In the genomic region with DNA sequence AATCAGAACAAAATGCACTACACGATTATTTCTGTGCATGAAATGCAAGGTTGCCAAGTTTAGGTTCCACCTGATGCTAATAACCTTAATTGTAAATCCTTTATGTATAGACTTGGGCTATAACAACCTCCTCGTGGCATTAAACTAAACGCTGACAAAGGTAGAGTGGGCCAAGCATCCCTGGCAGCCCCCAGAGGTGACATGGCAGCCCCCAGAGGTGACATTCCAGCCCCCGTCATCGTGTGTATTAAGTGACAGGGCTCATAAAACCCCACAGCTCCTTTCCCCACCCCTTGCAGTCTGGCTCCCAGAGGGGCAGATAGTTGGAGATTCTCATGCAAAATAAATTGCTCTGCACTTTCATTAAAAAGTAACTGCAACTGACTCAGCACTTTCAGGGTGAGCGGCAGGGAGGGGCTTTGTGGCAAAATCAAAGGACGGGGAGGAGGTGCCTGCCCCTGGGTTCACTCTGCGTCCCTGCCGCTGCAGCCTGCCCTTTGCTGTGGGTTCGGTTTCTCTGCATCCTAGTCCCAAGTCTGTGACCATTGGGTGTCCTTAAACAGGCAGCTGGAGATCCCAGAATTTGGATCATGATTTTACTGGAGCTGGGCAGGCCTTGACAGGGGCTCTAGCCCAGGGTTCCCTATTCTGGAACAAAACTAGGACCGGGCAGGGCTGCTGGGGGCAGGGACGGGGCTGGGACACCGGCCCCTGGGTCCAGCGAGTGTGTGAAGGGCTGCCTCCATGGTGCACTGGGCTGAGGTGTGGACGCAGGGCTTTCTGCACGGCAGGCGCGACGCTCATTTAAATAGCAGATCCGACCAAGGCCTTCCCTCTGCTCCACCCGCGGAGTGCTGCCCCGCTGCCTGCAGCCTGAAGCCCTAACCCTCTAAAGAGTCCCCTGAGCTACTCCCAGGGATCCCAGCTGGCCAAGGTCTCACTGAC, we compare ENCODE assay signal across 23 cellular contexts.
A peak's percentile ranks its signal among the peaks of the same experiment; 100 is the strongest.
DNase-seq lines count a peak whose midpoint lies in the region; ATAC-seq, FAIRE-seq and TF ChIP-seq lines count a peak whose summit lies in the region.
"Had no signal": no experiment of that assay in that cellular context is flagged by ENCODE, and none has a peak within 500 bp of the region (broad histone marks: within the 10 kb centered on the region; RNA-seq: fewer than 3 reads in every experiment).

No MANE protein-coding gene starts in this region.

- H4K8ac ChIP-seq in H1 (ENCODE audit: extremely low read depth, insufficient read depth, low read length): peak overlapping the region; percentile 60; the same call in 1 of the 2 replicates

- no peaks in the 10 kb centered on the region for H3K9me3 ChIP-seq in H1 (ENCODE audit: insufficient read depth in 2 of 2, low read depth in 1 of 2, low read length in 1 of 2)
- no peaks in the 10 kb centered on the region for H3K9me3 ChIP-seq in right lobe of liver
- H3K9me3 ChIP-seq: tibial nerve had no signal

- no peaks in the 10 kb centered on the region for H3K23me2 ChIP-seq in H1 (ENCODE audit: low read depth, low read length)

- TF ChIP-seq EP300 in H1 (IDR thresholded peaks at IDR 0.05; ENCODE audit: borderline replicate concordance in 1 of 2, low read depth in 2 of 2, low read length in 2 of 2): no peak

- FAIRE-seq in H1 (lab: Jason Lieb, UNC) (no peak), urothelium cell line (lab: Jason Lieb, UNC) (no peak)
- FAIRE-seq: GM12878 had no signal

- peak overlapping the region in 1 of 4 experiments; percentile 22; a peak in 2 of 8 replicates for H3K4me3 ChIP-seq in H1 (ENCODE audit: extremely low read depth in 1 of 4, insufficient read depth in 2 of 4, low read depth in 3 of 4, low read length in 4 of 4)
- no peak overlapping the region for H3K4me3 ChIP-seq in right lobe of liver
- H3K4me3 ChIP-seq: GM12878, tibial nerve had no signal

- peak overlapping the region; percentile 66; the same call in 1 of the 2 replicates for H2BK20ac ChIP-seq in H1 (ENCODE audit: low read length)

- peak overlapping the region; percentile 83 for H3K4ac ChIP-seq in H1 (replicated peaks; ENCODE audit: insufficient read length, low read depth, low read length)

- H4K20me1 ChIP-seq in H1 (replicated peaks in 1 of 2; ENCODE audit: control insufficient read depth in 1 of 2, insufficient read depth in 2 of 2, low read length in 2 of 2): no peaks in the 10 kb centered on the region

- no peaks in the 10 kb centered on the region for H3K4me1 Mint-ChIP-seq in activated T-cell treated with anti-CD3 and anti-CD28 coated beads, Interleukin-2, amount 50 U/mL, for 4 hours (ENCODE audit: low read depth)
- peaks cover 0 to 7% of the 10 kb centered on the region in 2 donors for H3K4me1 Mint-ChIP-seq in effector memory CD8-positive, alpha-beta T cell (ENCODE audit: low read depth in 2 of 2)
- H3K4me1 Mint-ChIP-seq: activated CD8-positive, alpha-beta memory T cell treated with anti-CD3 and anti-CD28 coated beads, Interleukin-2, amount 10 ng/mL, durations not matched to agents 7 days and 5 days; activated T-helper 17 cell treated with anti-CD3 and anti-CD28 coated beads, Interleukin-2, amount 50 U/mL, for 72 hours; stimulated activated naive B cell treated with anti-CD40 and anti-IgM and Interleukin-4, amounts not matched to agents 10 μg/mL and 1 μg/mL and 100 μg/mL, for 72 hours had no signal

- WGBS in H1 (ENCODE audit: extremely low coverage in 1 of 2, insufficient coverage in 1 of 2, insufficient read length in 1 of 2, insufficient replicate concordance in 2 of 2, low coverage in 1 of 2, low lambda C conversion rate in 2 of 2, missing lambda C conversion rate in 1 of 2), 2 experiments: 25% methylated on average over 23 of the region's 23 CpGs; no CpG with 5 or more reads in 1 of the 2 experiments
- 37% methylated on average over 9 of the region's 23 CpGs for WGBS in right lobe of liver (ENCODE audit: insufficient coverage, low coverage, low lambda C conversion rate, missing lambda C conversion rate)

- H3K56ac ChIP-seq in H1 (replicated peaks; ENCODE audit: insufficient read length, low read depth, low read length): no peak overlapping the region

- peak overlapping the region; percentile 37 for H4K91ac ChIP-seq in H1 (replicated peaks; ENCODE audit: insufficient read length, low read length)

- CTCF ChIA-PET in H1 (lab: Charles Lee; ENCODE audit: partially characterized antibody): interaction anchor here (0.5 to 2.6 kb wide), 11 partner anchors 8 to 312 kb away, joined by 3 to 17 read pairs (median 4); no protein-coding TSS in a partner anchor

- ATAC-seq in right lobe of liver: peak in 3 of 4 donors; percentile 25 to 65 (median 32)
- no peak for ATAC-seq in GM18505 (IDR thresholded peaks at IDR 0.05; ENCODE audit: unreplicated experiment)
- no peak for ATAC-seq in activated T-cell treated with anti-CD3 and anti-CD28 coated beads, Interleukin-2, amount 50 U/mL, for 4 hours
- ATAC-seq in effector memory CD8-positive, alpha-beta T cell (replicated peaks): no peak
- ATAC-seq: activated CD8-positive, alpha-beta memory T cell treated with anti-CD3 and anti-CD28 coated beads, Interleukin-2, amount 10 ng/mL, durations not matched to agents 7 days and 5 days; activated naive CD8-positive, alpha-beta T cell treated with anti-CD3 and anti-CD28 coated beads, Interleukin-2, amount 50 U/mL, for 24 hours; activated T-helper 17 cell treated with anti-CD3 and anti-CD28 coated beads, Interleukin-2, amount 50 U/mL, for 72 hours; GM12878; sciatic nerve; stimulated activated naive B cell treated with anti-CD40 and anti-IgM and Interleukin-4, amounts not matched to agents 10 μg/mL and 1 μg/mL and 100 μg/mL, for 72 hours had no signal

- peak overlapping the region; percentile 100 for H2BK12ac ChIP-seq in H1 (ENCODE audit: low read depth, low read length)

- TF ChIP-seq POLR2A in H1 (IDR thresholded peaks at IDR 0.05; ENCODE audit: control extremely low read depth in 1 of 2, low read depth in 2 of 2, low read length in 2 of 2): no peak
- no peak for TF ChIP-seq POLR2A in right lobe of liver (IDR thresholded peaks at IDR 0.05)
- no peak for TF ChIP-seq POLR2A in GM18505 (IDR thresholded peaks at IDR 0.05; ENCODE audit: borderline replicate concordance, extremely low read depth, insufficient read depth, insufficient read length)

- peak overlapping the region; percentile 95; the same call in 1 of the 2 replicates for H2BK15ac ChIP-seq in H1 (ENCODE audit: low read length)

- H3K9ac ChIP-seq in H1 (replicated peaks in 1 of 4; ENCODE audit: extremely low read depth in 1 of 4, low read depth in 3 of 4, low read length in 3 of 4): no peak overlapping the region

- H3K79me2 ChIP-seq in H1 (ENCODE audit: control insufficient read depth in 1 of 2, insufficient read depth in 2 of 2, low read length in 2 of 2): no peaks in the 10 kb centered on the region

- H3K27ac ChIP-seq in H1 (ENCODE audit: low read depth, low read length): peak overlapping the region; percentile 4; the same call in 1 of the 2 replicates
- no peak overlapping the region for H3K27ac ChIP-seq in right lobe of liver
- H3K27ac ChIP-seq: 22Rv1, C4-2B, tibial nerve had no signal

- no peaks in the 10 kb centered on the region for H3K79me1 ChIP-seq in H1 (ENCODE audit: low read depth, low read length)

- peaks cover 0 to 4% (median 2%) of the 10 kb centered on the region in 4 experiments; a peak in 3 of 7 replicates for H3K27me3 ChIP-seq in H1 (replicated peaks in 1 of 4; ENCODE audit: control insufficient read depth in 3 of 4, extremely low read depth in 1 of 4, insufficient read depth in 3 of 4, low read length in 3 of 4)
- no peaks in the 10 kb centered on the region for H3K27me3 ChIP-seq in right lobe of liver
- H3K27me3 ChIP-seq: tibial nerve had no signal

- peaks cover 8% of the 10 kb centered on the region for H3K27me3 Mint-ChIP-seq in activated T-cell treated with anti-CD3 and anti-CD28 coated beads, Interleukin-2, amount 50 U/mL, for 4 hours (ENCODE audit: low read depth)
- H3K27me3 Mint-ChIP-seq in effector memory CD8-positive, alpha-beta T cell: peaks cover 10 to 68% of the 10 kb centered on the region in 2 donors
- H3K27me3 Mint-ChIP-seq: activated CD8-positive, alpha-beta memory T cell treated with anti-CD3 and anti-CD28 coated beads, Interleukin-2, amount 10 ng/mL, durations not matched to agents 7 days and 5 days had no signal

- no peak for TF ChIP-seq CTCF in H1 (IDR thresholded peaks at IDR 0.05; ENCODE audit: control extremely low read depth in 1 of 3, insufficient read depth in 1 of 3, low read depth in 1 of 3, low read length in 3 of 3)
- no peak for TF ChIP-seq CTCF in right lobe of liver (IDR thresholded peaks at IDR 0.05)

- DNase-seq in activated effector memory CD4-positive, alpha-beta T cell treated with anti-CD3 and anti-CD28 coated beads, Interleukin-2, amount 50 U/mL, for 16 hours: peak; percentile 50
- DNase-seq in activated effector memory CD4-positive, alpha-beta T cell treated with Interleukin-2 at 50 U/mL for 16 hours: no peak
- DNase-seq in H1 (ENCODE audit: low read depth in 1 of 2, low spot score in 2 of 2) (peak in 1 of 2 experiments; percentile 62), right lobe of liver (peak in 1 of 3 donors; percentile 43), urothelium cell line (ENCODE audit: low spot score) (no peak)
- no peak for DNase-seq in activated T-cell treated with anti-CD3 and anti-CD28 coated beads, Interleukin-2, amount 50 U/mL, for 4 hours
- DNase-seq in effector memory CD8-positive, alpha-beta T cell: no peak
- DNase-seq: activated CD4-positive, alpha-beta T cell treated with anti-CD3 and anti-CD28 coated beads for 4 hours; activated CD8-positive, alpha-beta memory T cell treated with anti-CD3 and anti-CD28 coated beads, Interleukin-2, amount 10 ng/mL, durations not matched to agents 7 days and 5 days; activated naive CD8-positive, alpha-beta T cell treated with anti-CD3 and anti-CD28 coated beads, Interleukin-2, amount 50 U/mL, for 24 hours; cortex of kidney; DMS 273 treated with DMSO at 0.1 percent for 48 hours; NCI-H1048; NCI-H2107; occipital lobe; stimulated activated naive B cell treated with anti-CD40 and anti-IgM and Interleukin-4, amounts not matched to agents 10 μg/mL and 1 μg/mL and 100 μg/mL, for 72 hours had no signal

- no peaks in the 10 kb centered on the region for H3K9me3 Mint-ChIP-seq in activated T-cell treated with anti-CD3 and anti-CD28 coated beads, Interleukin-2, amount 50 U/mL, for 4 hours
- no peaks in the 10 kb centered on the region for H3K9me3 Mint-ChIP-seq in effector memory CD8-positive, alpha-beta T cell
- H3K9me3 Mint-ChIP-seq: activated naive CD8-positive, alpha-beta T cell treated with anti-CD3 and anti-CD28 coated beads, Interleukin-2, amount 50 U/mL, for 24 hours; activated T-helper 17 cell treated with anti-CD3 and anti-CD28 coated beads, Interleukin-2, amount 50 U/mL, for 72 hours; stimulated activated naive B cell treated with anti-CD40 and anti-IgM and Interleukin-4, amounts not matched to agents 10 μg/mL and 1 μg/mL and 100 μg/mL, for 72 hours had no signal

- H3K27ac Mint-ChIP-seq in effector memory CD8-positive, alpha-beta T cell: no peak overlapping the region
- H3K27ac Mint-ChIP-seq: activated CD8-positive, alpha-beta memory T cell treated with anti-CD3 and anti-CD28 coated beads, Interleukin-2, amount 10 ng/mL, durations not matched to agents 7 days and 5 days; activated naive CD8-positive, alpha-beta T cell treated with anti-CD3 and anti-CD28 coated beads, Interleukin-2, amount 50 U/mL, for 24 hours; activated T-helper 17 cell treated with anti-CD3 and anti-CD28 coated beads, Interleukin-2, amount 50 U/mL, for 72 hours; stimulated activated naive B cell treated with anti-CD40 and anti-IgM and Interleukin-4, amounts not matched to agents 10 μg/mL and 1 μg/mL and 100 μg/mL, for 72 hours had no signal

- no peaks in the 10 kb centered on the region for H3K36me3 ChIP-seq in H1 (ENCODE audit: control insufficient read depth in 2 of 4, insufficient read depth in 4 of 4, low read length in 3 of 4)
- H3K36me3 ChIP-seq in right lobe of liver: no peaks in the 10 kb centered on the region
- H3K36me3 ChIP-seq: tibial nerve had no signal

- H3K4me1 ChIP-seq in H1 (replicated peaks in 1 of 4; ENCODE audit: control insufficient read depth in 3 of 4, insufficient read depth in 4 of 4, low read length in 3 of 4): peaks cover 9 to 34% (median 25%) of the 10 kb centered on the region in 4 experiments
- no peaks in the 10 kb centered on the region for H3K4me1 ChIP-seq in right lobe of liver
- H3K4me1 ChIP-seq: tibial nerve had no signal

- H2AFZ ChIP-seq in H1 (ENCODE audit: low read length): peak overlapping the region; percentile 43; the same call in 1 of the 2 replicates

- peak overlapping the region; percentile 78; the same call in 1 of the 2 replicates for H2AK5ac ChIP-seq in H1 (ENCODE audit: low read depth, low read length)

- peak overlapping the region; percentile 4 for H4K5ac ChIP-seq in H1 (ENCODE audit: insufficient read length, low read depth, low read length)

- H3K4me3 Mint-ChIP-seq in activated T-cell treated with anti-CD3 and anti-CD28 coated beads, Interleukin-2, amount 50 U/mL, for 4 hours: no peak overlapping the region
- no peak overlapping the region for H3K4me3 Mint-ChIP-seq in effector memory CD8-positive, alpha-beta T cell
- H3K4me3 Mint-ChIP-seq: activated CD8-positive, alpha-beta memory T cell treated with anti-CD3 and anti-CD28 coated beads, Interleukin-2, amount 10 ng/mL, durations not matched to agents 7 days and 5 days; activated naive CD8-positive, alpha-beta T cell treated with anti-CD3 and anti-CD28 coated beads, Interleukin-2, amount 50 U/mL, for 24 hours; activated T-helper 17 cell treated with anti-CD3 and anti-CD28 coated beads, Interleukin-2, amount 50 U/mL, for 72 hours; stimulated activated naive B cell treated with anti-CD40 and anti-IgM and Interleukin-4, amounts not matched to agents 10 μg/mL and 1 μg/mL and 100 μg/mL, for 72 hours had no signal

- POLR2A ChIA-PET in H1 (lab: Charles Lee; ENCODE audit: partially characterized antibody): interaction anchor here (1.6 kb wide), 1 partner anchor 9 kb away, joined by 5 read pairs; no protein-coding TSS in a partner anchor

- peak overlapping the region; percentile 98 for H3K18ac ChIP-seq in H1 (ENCODE audit: extremely low read depth, low read length)

- H3K36me3 Mint-ChIP-seq in activated T-cell treated with anti-CD3 and anti-CD28 coated beads, Interleukin-2, amount 50 U/mL, for 4 hours (ENCODE audit: insufficient read depth): no peaks in the 10 kb centered on the region
- no peaks in the 10 kb centered on the region for H3K36me3 Mint-ChIP-seq in effector memory CD8-positive, alpha-beta T cell (ENCODE audit: insufficient read depth)
- H3K36me3 Mint-ChIP-seq: activated CD8-positive, alpha-beta memory T cell treated with anti-CD3 and anti-CD28 coated beads, Interleukin-2, amount 10 ng/mL, durations not matched to agents 7 days and 5 days; stimulated activated naive B cell treated with anti-CD40 and anti-IgM and Interleukin-4, amounts not matched to agents 10 μg/mL and 1 μg/mL and 100 μg/mL, for 72 hours had no signal

- H3K4me2 ChIP-seq in H1 (ENCODE audit: insufficient read depth in 1 of 2, low read depth in 2 of 2, low read length in 2 of 2): peak overlapping the region; percentile 40 to 61

- intact Hi-C loops in right lobe of liver (cut with DNase I): no loop called here

- H3K14ac ChIP-seq in H1 (ENCODE audit: insufficient read length): no peak overlapping the region

- no peak overlapping the region for H3K23ac ChIP-seq in H1 (ENCODE audit: insufficient read length)

- peak overlapping the region; percentile 76 for H2BK120ac ChIP-seq in H1 (replicated peaks; ENCODE audit: low read depth, low read length)

- no peak for TF ChIP-seq RAD21 in H1 (IDR thresholded peaks at IDR 0.05 in 1 of 2, conservative IDR thresholded peaks at IDR 0.05 in 1 of 2; ENCODE audit: low read depth in 2 of 2, low read length in 2 of 2)

- peak overlapping the region; percentile 93; the same call in 1 of the 2 replicates for H2BK5ac ChIP-seq in H1 (ENCODE audit: low read depth, low read length)

Comparison
In these comparisons a context has a peak if more than half of its experiments do, and no peak if none do; other contexts are left out.
1. ATAC-seq: peak in right lobe of liver (3 of 4); none in GM18505 (single experiment), activated T-cell treated with anti-CD3 and anti-CD28 coated beads, Interleukin-2, amount 50 U/mL, for 4 hours (0 of 2) and effector memory CD8-positive, alpha-beta T cell (single experiment).